Comparison of ENCODE assay signal across 23 cellular contexts in genomic region chr10:93181929-93182327, GRCh38.
"Had no signal": no experiment of that assay in that cellular context is flagged by ENCODE, and none has a peak within 500 bp of the region (broad histone marks: within the 10 kb centered on the region; RNA-seq: fewer than 3 reads in every experiment).

No MANE protein-coding gene starts in this region.

- H3K36me3 ChIP-seq: ascending aorta had no signal

- H3K27ac ChIP-seq: ascending aorta, coronary artery, dorsolateral prefrontal cortex had no signal

- H3K9me3 ChIP-seq: ascending aorta had no signal

- H3K27me3 ChIP-seq: ascending aorta, dorsolateral prefrontal cortex had no signal

- DNase-seq: activated CD4-positive, alpha-beta memory T cell treated with anti-CD3 and anti-CD28 coated beads for 36 hours; activated CD4-positive, alpha-beta T cell treated with anti-CD3 and anti-CD28 coated beads for 36 hours; activated CD4-positive, alpha-beta T cell treated with anti-CD3 and anti-CD28 coated beads, Interleukin-2, amount 10 ng/mL, durations not matched to agents 24 days and 14 days; activated CD4-positive, CD25-positive, alpha-beta regulatory T cell; activated CD4-positive, CD25-positive, alpha-beta regulatory T cell treated with anti-CD3 and anti-CD28 coated beads, Interleukin-2, amount 50 U/mL, for 72 hours; activated CD8-positive, alpha-beta memory T cell treated with anti-CD3 and anti-CD28 coated beads, Interleukin-2, amount 50 U/mL, for 48 hours; activated gamma-delta T cell; activated naive CD4-positive, alpha-beta T cell; activated naive CD4-positive, alpha-beta T cell treated with anti-CD3 and anti-CD28 coated beads, Interleukin-2, amount 10 ng/mL, durations not matched to agents 7 days and 5 days; activated naive CD8-positive, alpha-beta T cell treated with anti-CD3 and anti-CD28 coated beads, Interleukin-2, amount 10 ng/mL, durations not matched to agents 7 days and 5 days; activated T-cell treated with anti-CD3 and anti-CD28 coated beads for 4 hours; activated T-cell treated with anti-CD3 and anti-CD28 coated beads, Interleukin-2, amount 50 U/mL, for 24 hours; activated T-cell treated with anti-CD3 and anti-CD28 coated beads, Interleukin-2, amount 50 U/mL, for 72 hours; dorsolateral prefrontal cortex; effector memory CD4-positive, alpha-beta T cell; endodermal cell; foreskin fibroblast; head of caudate nucleus; T-helper 2 cell had no signal

- ATAC-seq: activated CD4-positive, alpha-beta T cell treated with anti-CD3 and anti-CD28 coated beads for 36 hours; activated naive CD4-positive, alpha-beta T cell treated with anti-CD3 and anti-CD28 coated beads, Interleukin-2, amount 50 U/mL, for 72 hours; activated T-cell treated with anti-CD3 and anti-CD28 coated beads, Interleukin-2, amount 50 U/mL, for 72 hours; esophagus mucosa had no signal

- H3K4me3 ChIP-seq: ascending aorta, coronary artery, dorsolateral prefrontal cortex had no signal
